16 cellular contexts compared by ENCODE assay signal in the genomic region with DNA sequence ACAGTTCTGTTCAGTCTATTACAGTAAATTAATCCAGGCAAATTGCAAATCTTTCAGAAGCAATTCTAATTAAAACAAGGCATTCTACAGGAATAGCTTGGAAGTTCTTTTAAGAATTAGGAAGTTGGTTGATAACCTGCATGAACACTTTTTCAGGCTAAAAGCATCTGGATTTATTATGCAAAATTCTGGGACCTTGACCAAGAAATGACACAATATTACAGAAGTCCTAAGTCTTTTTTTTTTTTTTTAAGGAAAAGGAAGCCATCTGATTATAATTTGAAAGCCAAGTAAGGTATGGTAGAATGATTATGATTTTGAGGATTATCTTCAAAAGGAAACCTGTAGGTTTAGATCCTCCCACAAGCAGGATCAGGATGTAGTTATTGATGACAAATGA.
"Had no signal": no experiment of that assay in that cellular context is flagged by ENCODE, and none has a peak within 500 bp of the region (broad histone marks: within the 10 kb centered on the region; RNA-seq: fewer than 3 reads in every experiment).

No MANE protein-coding gene starts in this region.

- ATAC-seq: activated CD8-positive, alpha-beta T cell treated with anti-CD3 and anti-CD28 coated beads, Interleukin-2, amount 10 ng/mL, durations not matched to agents 7 days and 5 days; activated naive CD8-positive, alpha-beta T cell treated with anti-CD3 and anti-CD28 coated beads, Interleukin-2, amount 50 U/mL, for 24 hours; left lung; stimulated activated naive CD8-positive, alpha-beta T cell treated with anti-CD3 and anti-CD28 coated beads, Interleukin-15, Interleukin-2, amounts not matched to agents 100 U/mL and 50 U/mL, for 24 hours had no signal

- DNase-seq: activated CD4-positive, alpha-beta T cell treated with anti-CD3 and anti-CD28 coated beads, Interleukin-2, amount 10 ng/mL, durations not matched to agents 7 days and 5 days; activated CD8-positive, alpha-beta T cell treated with anti-CD3 and anti-CD28 coated beads, Interleukin-2, amount 10 ng/mL, durations not matched to agents 7 days and 5 days; activated naive CD4-positive, alpha-beta T cell treated with anti-CD3 and anti-CD28 coated beads for 36 hours; activated naive CD8-positive, alpha-beta T cell treated with anti-CD3 and anti-CD28 coated beads, Interleukin-2, amount 50 U/mL, for 24 hours; activated T-cell treated with anti-CD3 and anti-CD28 coated beads, Interleukin-2, amount 50 U/mL, for 24 hours; aorta; hypothalamus; kidney; left lung; occipital lobe; stimulated activated CD4-positive, alpha-beta T cell treated with anti-CD3 and anti-CD28 coated beads, Interleukin-2, amount 100 ng/mL, for 24 hours; stimulated activated naive CD8-positive, alpha-beta T cell treated with anti-CD3 and anti-CD28 coated beads, Interleukin-15, Interleukin-2, amounts not matched to agents 100 U/mL and 50 U/mL, for 24 hours; T1000; trophoblast cell had no signal

- H3K4me3 ChIP-seq: coronary artery, left lung, vagina had no signal
